1 cellular context compared by ENCODE assay signal in the genomic region with DNA sequence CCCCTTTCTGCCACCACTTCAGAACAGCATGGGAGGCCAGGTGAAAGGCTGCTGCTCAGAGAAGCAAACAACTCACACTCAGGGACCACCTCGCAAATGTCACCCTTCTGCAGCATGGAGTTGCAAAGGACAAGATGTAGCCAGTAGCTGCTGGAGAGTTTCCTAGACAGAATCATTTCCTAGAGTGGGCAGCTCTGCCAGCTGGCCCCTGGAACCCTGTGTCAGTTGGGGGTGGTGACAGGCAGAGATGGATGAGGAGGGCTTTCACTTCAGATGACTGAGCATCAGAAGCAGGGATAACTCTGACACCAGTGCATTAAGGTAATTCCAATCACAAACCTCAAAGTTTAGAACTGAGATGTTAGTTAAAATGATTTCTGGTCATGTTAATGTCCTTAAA.
TF ChIP-seq lines count a peak whose summit lies in the region.

No MANE protein-coding gene starts in this region.

TF ChIP-seq in WTC11, 78 proteins besides CTCF, POLR2A, EP300 and RAD21 (continued from another document):
- TF ChIP-seq, protein P1, sequence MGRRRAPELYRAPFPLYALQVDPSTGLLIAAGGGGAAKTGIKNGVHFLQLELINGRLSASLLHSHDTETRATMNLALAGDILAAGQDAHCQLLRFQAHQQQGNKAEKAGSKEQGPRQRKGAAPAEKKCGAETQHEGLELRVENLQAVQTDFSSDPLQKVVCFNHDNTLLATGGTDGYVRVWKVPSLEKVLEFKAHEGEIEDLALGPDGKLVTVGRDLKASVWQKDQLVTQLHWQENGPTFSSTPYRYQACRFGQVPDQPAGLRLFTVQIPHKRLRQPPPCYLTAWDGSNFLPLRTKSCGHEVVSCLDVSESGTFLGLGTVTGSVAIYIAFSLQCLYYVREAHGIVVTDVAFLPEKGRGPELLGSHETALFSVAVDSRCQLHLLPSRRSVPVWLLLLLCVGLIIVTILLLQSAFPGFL (CRISPR knock-in tag; IDR thresholded peaks at IDR 0.05; ENCODE audit: borderline replicate concordance), result no peak
- TF ChIP-seq CREM (CRISPR knock-in tag; IDR thresholded peaks at IDR 0.05), result no peak
- TF ChIP-seq ZBTB21 (CRISPR knock-in tag; IDR thresholded peaks at IDR 0.05; ENCODE audit: borderline replicate concordance), result no peak
- no peak for TF ChIP-seq SMAD3 (CRISPR knock-in tag; IDR thresholded peaks at IDR 0.05; ENCODE audit: borderline replicate concordance)
- TF ChIP-seq NR3C1 (CRISPR knock-in tag; conservative IDR thresholded peaks at IDR 0.05; ENCODE audit: low read depth), result no peak
- no peak for TF ChIP-seq PRRX2 (CRISPR knock-in tag; IDR thresholded peaks at IDR 0.05)
- TF ChIP-seq ZNF423 (CRISPR knock-in tag; IDR thresholded peaks at IDR 0.05), result no peak
- TF ChIP-seq, protein P2, sequence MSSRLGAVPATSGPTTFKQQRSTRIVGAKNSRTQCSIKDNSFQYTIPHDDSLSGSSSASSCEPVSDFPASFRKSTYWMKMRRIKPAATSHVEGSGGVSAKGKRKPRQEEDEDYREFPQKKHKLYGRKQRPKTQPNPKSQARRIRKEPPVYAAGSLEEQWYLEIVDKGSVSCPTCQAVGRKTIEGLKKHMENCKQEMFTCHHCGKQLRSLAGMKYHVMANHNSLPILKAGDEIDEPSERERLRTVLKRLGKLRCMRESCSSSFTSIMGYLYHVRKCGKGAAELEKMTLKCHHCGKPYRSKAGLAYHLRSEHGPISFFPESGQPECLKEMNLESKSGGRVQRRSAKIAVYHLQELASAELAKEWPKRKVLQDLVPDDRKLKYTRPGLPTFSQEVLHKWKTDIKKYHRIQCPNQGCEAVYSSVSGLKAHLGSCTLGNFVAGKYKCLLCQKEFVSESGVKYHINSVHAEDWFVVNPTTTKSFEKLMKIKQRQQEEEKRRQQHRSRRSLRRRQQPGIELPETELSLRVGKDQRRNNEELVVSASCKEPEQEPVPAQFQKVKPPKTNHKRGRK (CRISPR knock-in tag; IDR thresholded peaks at IDR 0.05; ENCODE audit: borderline replicate concordance), result no peak
- TF ChIP-seq, protein P3, sequence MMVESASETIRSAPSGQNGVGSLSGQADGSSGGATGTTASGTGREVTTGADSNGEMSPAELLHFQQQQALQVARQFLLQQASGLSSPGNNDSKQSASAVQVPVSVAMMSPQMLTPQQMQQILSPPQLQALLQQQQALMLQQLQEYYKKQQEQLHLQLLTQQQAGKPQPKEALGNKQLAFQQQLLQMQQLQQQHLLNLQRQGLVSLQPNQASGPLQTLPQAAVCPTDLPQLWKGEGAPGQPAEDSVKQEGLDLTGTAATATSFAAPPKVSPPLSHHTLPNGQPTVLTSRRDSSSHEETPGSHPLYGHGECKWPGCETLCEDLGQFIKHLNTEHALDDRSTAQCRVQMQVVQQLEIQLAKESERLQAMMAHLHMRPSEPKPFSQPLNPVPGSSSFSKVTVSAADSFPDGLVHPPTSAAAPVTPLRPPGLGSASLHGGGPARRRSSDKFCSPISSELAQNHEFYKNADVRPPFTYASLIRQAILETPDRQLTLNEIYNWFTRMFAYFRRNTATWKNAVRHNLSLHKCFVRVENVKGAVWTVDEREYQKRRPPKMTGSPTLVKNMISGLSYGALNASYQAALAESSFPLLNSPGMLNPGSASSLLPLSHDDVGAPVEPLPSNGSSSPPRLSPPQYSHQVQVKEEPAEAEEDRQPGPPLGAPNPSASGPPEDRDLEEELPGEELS (CRISPR knock-in tag; IDR thresholded peaks at IDR 0.05), result no peak
